ENCODE assay signal across 1 cellular context in genomic region chr12:68189766-68190700, GRCh38.
TF ChIP-seq lines count a peak whose summit lies in the region.

No MANE protein-coding gene starts in this region.

TF ChIP-seq in SK-N-SH, 30 proteins besides CTCF, POLR2A, EP300 and RAD21 (continued from another document):
- TF ChIP-seq USF2 (IDR thresholded peaks at IDR 0.05; ENCODE audit: borderline replicate concordance, low read depth, low read length): no peak
- no peak for TF ChIP-seq EZH2phosphoT487 (IDR thresholded peaks at IDR 0.05; ENCODE audit: borderline replicate concordance, low read depth)
- no peak for TF ChIP-seq GABPA (IDR thresholded peaks at IDR 0.05; ENCODE audit: low read depth)
- TF ChIP-seq TCF12 (IDR thresholded peaks at IDR 0.05): peak; percentile 46; the same call in 1 of the 2 replicates
- TF ChIP-seq POLR2AphosphoS5 (IDR thresholded peaks at IDR 0.05; ENCODE audit: low read depth, low read length): no peak
- no peak for TF ChIP-seq FOXM1 (IDR thresholded peaks at IDR 0.05; ENCODE audit: low read depth)
- TF ChIP-seq TEAD4 (IDR thresholded peaks at IDR 0.05; ENCODE audit: borderline replicate concordance, insufficient read depth): 0 out of 2 replicates have a peak, but pooled peaks have one; percentile 13
